In genomic region chr2:1947316-1947715, GRCh38 we compare ENCODE assay signal across 5 cellular contexts.
"Had no signal": no experiment of that assay in that cellular context is flagged by ENCODE, and none has a peak within 500 bp of the region (broad histone marks: within the 10 kb centered on the region; RNA-seq: fewer than 3 reads in every experiment).

No MANE protein-coding gene starts in this region.

- H3K27ac Mint-ChIP-seq: HFFc6 had no signal

- DNase-seq: GM23248, GOT3, H7, HFFc6 had no signal

- H3K4me3 Mint-ChIP-seq: HFFc6, IgD-negative memory B cell had no signal

- H3K4me1 Mint-ChIP-seq: IgD-negative memory B cell had no signal

- H3K36me3 Mint-ChIP-seq: IgD-negative memory B cell had no signal
